In the genomic region with DNA sequence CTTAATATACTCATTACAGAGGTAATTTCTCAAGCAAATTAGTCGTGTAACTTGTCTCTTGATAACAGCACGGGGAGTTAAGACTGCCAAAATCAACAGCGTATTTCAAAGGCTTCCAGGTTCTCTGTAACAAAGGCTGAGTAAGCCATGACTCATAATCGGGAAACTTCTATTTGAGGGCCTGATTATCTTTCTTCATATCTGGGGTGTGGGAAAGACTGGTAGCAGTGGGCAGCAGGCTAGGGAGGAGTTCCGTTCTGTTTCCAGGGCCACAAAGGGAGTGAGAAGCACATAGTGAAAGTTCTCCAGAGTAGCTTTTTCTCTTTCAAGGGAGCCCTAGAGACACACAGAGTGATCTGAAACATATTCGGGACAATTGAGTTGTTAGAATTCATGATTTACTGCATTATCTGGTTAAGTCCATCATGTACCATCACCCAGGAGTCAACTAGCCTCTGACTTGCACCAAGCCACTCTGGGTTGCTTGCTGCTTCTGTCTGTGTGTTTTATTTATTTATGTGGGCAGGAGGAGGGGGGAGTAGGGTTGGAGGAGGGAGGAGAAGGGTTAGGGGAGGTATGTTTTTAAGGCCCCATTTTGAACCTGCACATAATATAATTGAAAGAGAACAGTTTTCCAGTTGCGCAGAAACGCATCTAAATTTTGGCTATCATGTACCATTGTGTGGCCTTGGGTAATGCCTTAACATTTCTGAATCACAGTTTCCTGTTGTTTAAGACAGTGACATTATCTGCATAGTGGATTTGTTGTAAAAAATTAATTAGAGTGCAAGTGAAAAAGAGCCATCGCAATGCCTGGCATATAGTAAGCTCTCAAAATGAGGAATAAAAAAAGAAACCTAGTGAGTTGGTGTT, we compare ENCODE assay signal across 8 cellular contexts.
DNase-seq lines count a peak whose midpoint lies in the region; ATAC-seq and TF ChIP-seq lines count a peak whose summit lies in the region.

No MANE protein-coding gene starts in this region.

- H3K9me3 ChIP-seq in MG63 (peaks cover 2% of the 10 kb centered on the region; the same call in 1 of the 2 replicates), thoracic aorta (no peaks in the 10 kb centered on the region)

- ATAC-seq in thoracic aorta (ENCODE audit: insufficient number of reproducible peaks, low FRiP score, low read depth) (peak; percentile 44), HG03175 (IDR thresholded peaks at IDR 0.05; ENCODE audit: unreplicated experiment) (no peak), HG03108 (IDR thresholded peaks at IDR 0.05; ENCODE audit: unreplicated experiment) (no peak)

- H3K27ac ChIP-seq in thoracic aorta: peak overlapping the region in 1 of 2 donors; percentile 46

- peak; percentile 48 for DNase-seq in AG10803 (ENCODE audit: low read depth)
- DNase-seq in MG63: peak; percentile 34
- peak; percentile 94 for DNase-seq in astrocyte of the hippocampus (ENCODE audit: low read depth, low spot score)
- peak; percentile 83 for DNase-seq in kidney tubule cell (ENCODE audit: low spot score)
- no peak for DNase-seq in thoracic aorta (ENCODE audit: low spot score)
- DNase-seq in NCI-H524 treated with DMSO at 0.1 percent for 48 hours (lab: John Stamatoyannopoulos, UW): no peak

- peaks cover 15 to 44% of the 10 kb centered on the region in 2 donors for H3K4me1 ChIP-seq in thoracic aorta (ENCODE audit: control insufficient read depth in 1 of 2, low read depth in 2 of 2)

- H3K36me3 ChIP-seq in MG63: no peaks in the 10 kb centered on the region
- H3K36me3 ChIP-seq in thoracic aorta: no peaks in the 10 kb centered on the region

- TF ChIP-seq CTCF in AG10803 (conservative IDR thresholded peaks at IDR 0.05; ENCODE audit: low read length) (no peak), thoracic aorta (IDR thresholded peaks at IDR 0.05) (no peak)

- H3K27me3 ChIP-seq in MG63 (no peaks in the 10 kb centered on the region), thoracic aorta (replicated peaks; ENCODE audit: insufficient read depth) (no peaks in the 10 kb centered on the region)

- H3K4me3 ChIP-seq in AG10803 (ENCODE audit: low read length) (no peak overlapping the region), MG63 (no peak overlapping the region), thoracic aorta (peak overlapping the region; percentile 22)

Comparison
In these comparisons a context has a peak if more than half of its experiments do, and no peak if none do; other contexts are left out.
1. DNase-seq: peak in AG10803 (single experiment), MG63 (single experiment), astrocyte of the hippocampus (single experiment) and kidney tubule cell (single experiment); none in thoracic aorta (single experiment) and NCI-H524 treated with DMSO at 0.1 percent for 48 hours (single experiment).